Comparison of ENCODE assay signal across 1 cellular context in genomic region chr1:64245495-64245894, GRCh38.
TF ChIP-seq lines count a peak whose summit lies in the region.

No MANE protein-coding gene starts in this region.

TF ChIP-seq in liver, 16 proteins besides CTCF, POLR2A, EP300 and RAD21 (continued from another document):
- TF ChIP-seq ZBTB33 (IDR thresholded peaks at IDR 0.05) (no peak), NR2F2 (IDR thresholded peaks at IDR 0.05) (no peak)
